Comparison of ENCODE assay signal across 1 cellular context in genomic region chr20:32285621-32286334, GRCh38.
TF ChIP-seq lines count a peak whose summit lies in the region.

No MANE protein-coding gene starts in this region.

TF ChIP-seq in K562, 482 proteins besides CTCF, POLR2A, EP300 and RAD21 (continued from another document and continues in another):
- no peak for TF ChIP-seq DEAF1 (CRISPR knock-in tag; IDR thresholded peaks at IDR 0.05)
- TF ChIP-seq ASH1L (IDR thresholded peaks at IDR 0.05; ENCODE audit: borderline replicate concordance, low read depth, partially characterized antibody): no peak
- peak; percentile 94 for TF ChIP-seq KLF16 (IDR thresholded peaks at IDR 0.05)
- TF ChIP-seq GTF2A2 (tag; IDR thresholded peaks at IDR 0.05): no peak
- no peak for TF ChIP-seq ELF4 (CRISPR knock-in tag; IDR thresholded peaks at IDR 0.05)
- 0 out of 2 replicates have a peak, but pooled peaks have one; percentile 36 for TF ChIP-seq ZNF395 (CRISPR knock-in tag; IDR thresholded peaks at IDR 0.05)
- no peak for TF ChIP-seq EZH2 (IDR thresholded peaks at IDR 0.05; ENCODE audit: borderline replicate concordance, low read depth, low read length)
- peak; percentile 65; the same call in 1 of the 2 replicates for TF ChIP-seq NCOA1 (IDR thresholded peaks at IDR 0.05; ENCODE audit: low read depth)
- TF ChIP-seq KLF13 (tag; IDR thresholded peaks at IDR 0.05; ENCODE audit: borderline replicate concordance, low read depth): no peak
- TF ChIP-seq MTF1 (CRISPR knock-in tag; IDR thresholded peaks at IDR 0.05; ENCODE audit: borderline replicate concordance): no peak
- TF ChIP-seq SAFB2 (IDR thresholded peaks at IDR 0.05; ENCODE audit: borderline replicate concordance, low read depth, low read length, severe bottlenecking): no peak
- TF ChIP-seq ZNF449 (CRISPR knock-in tag; IDR thresholded peaks at IDR 0.05): no peak
- no peak for TF ChIP-seq E2F8 (IDR thresholded peaks at IDR 0.05; ENCODE audit: low read depth, partially characterized antibody)
- no peak for TF ChIP-seq ZNF133 (CRISPR knock-in tag; IDR thresholded peaks at IDR 0.05)
- TF ChIP-seq ZNF224 (CRISPR knock-in tag; IDR thresholded peaks at IDR 0.05): no peak
- TF ChIP-seq ZZZ3 (IDR thresholded peaks at IDR 0.05): no peak
- TF ChIP-seq XRCC4 (IDR thresholded peaks at IDR 0.05; ENCODE audit: extremely low read depth, insufficient read depth, insufficient read length): no peak
- TF ChIP-seq ZNF124 (CRISPR knock-in tag; IDR thresholded peaks at IDR 0.05): no peak
- TF ChIP-seq RBM39 (optimal IDR thresholded peaks at IDR 0.05; ENCODE audit: low read depth, low read length): no peak
- no peak for TF ChIP-seq ZNF583 (CRISPR knock-in tag; IDR thresholded peaks at IDR 0.05)
- no peak for TF ChIP-seq PURB (CRISPR knock-in tag; IDR thresholded peaks at IDR 0.05; ENCODE audit: low read depth)
- no peak for TF ChIP-seq PCBP1 (IDR thresholded peaks at IDR 0.05; ENCODE audit: low read depth, low read length, poor library complexity, severe bottlenecking)
- no peak for TF ChIP-seq SIN3A (IDR thresholded peaks at IDR 0.05; ENCODE audit: borderline replicate concordance in 2 of 2, control insufficient read depth in 1 of 2, low read depth in 2 of 2, low read length in 2 of 2)
- peak in 1 of 2 experiments; percentile 33; a peak in 1 of 3 replicates for TF ChIP-seq CBX3 (IDR thresholded peaks at IDR 0.05; ENCODE audit: borderline replicate concordance in 1 of 2, low read length in 2 of 2)
- peak; percentile 91 for TF ChIP-seq ZNF766 (CRISPR knock-in tag; conservative IDR thresholded peaks at IDR 0.05)
- TF ChIP-seq THAP7 (CRISPR knock-in tag; IDR thresholded peaks at IDR 0.05): no peak
- no peak for TF ChIP-seq SPI1 (IDR thresholded peaks at IDR 0.05; ENCODE audit: borderline replicate concordance, low read depth, low read length)
- 0 out of 2 replicates have a peak, but pooled peaks have one; percentile 52 for TF ChIP-seq ETV5 (CRISPR knock-in tag; IDR thresholded peaks at IDR 0.05; ENCODE audit: low read depth)
- TF ChIP-seq LEF1 (IDR thresholded peaks at IDR 0.05): peak; percentile 89; the same call in 1 of the 2 replicates
- no peak for TF ChIP-seq WHSC1 (IDR thresholded peaks at IDR 0.05; ENCODE audit: low read length)
- TF ChIP-seq ZNF57 (CRISPR knock-in tag; IDR thresholded peaks at IDR 0.05): no peak
- TF ChIP-seq ZNF707 (CRISPR knock-in tag; conservative IDR thresholded peaks at IDR 0.05): no peak
- TF ChIP-seq NONO (IDR thresholded peaks at IDR 0.05; ENCODE audit: low read depth in 2 of 2, low read length in 1 of 2): peak in 1 of 2 experiments; percentile 80; a peak in 1 of 4 replicates
- no peak for TF ChIP-seq USF2 (CRISPR knock-in tag; IDR thresholded peaks at IDR 0.05)
- TF ChIP-seq GTF3C2 (IDR thresholded peaks at IDR 0.05; ENCODE audit: borderline replicate concordance, extremely low read depth, insufficient read length): no peak
- no peak for TF ChIP-seq ZC3H8 (IDR thresholded peaks at IDR 0.05)
- TF ChIP-seq NCOA2 (IDR thresholded peaks at IDR 0.05; ENCODE audit: partially characterized antibody in 2 of 2): peak; percentile 50 to 53
- TF ChIP-seq ZNF695 (CRISPR knock-in tag; IDR thresholded peaks at IDR 0.05): no peak
- TF ChIP-seq ZNF3 (CRISPR knock-in tag; IDR thresholded peaks at IDR 0.05): no peak
- no peak for TF ChIP-seq BACH1 (tag; IDR thresholded peaks at IDR 0.05)
- no peak for TF ChIP-seq ZNF586 (CRISPR knock-in tag; conservative IDR thresholded peaks at IDR 0.05)
- TF ChIP-seq ZC3H11A (IDR thresholded peaks at IDR 0.05; ENCODE audit: low read depth, low read length): no peak
- TF ChIP-seq ZKSCAN8 (CRISPR knock-in tag; IDR thresholded peaks at IDR 0.05): peak; percentile 71; the same call in 1 of the 2 replicates
- TF ChIP-seq FUS (optimal IDR thresholded peaks at IDR 0.05; ENCODE audit: low read depth, low read length): no peak
- no peak for TF ChIP-seq SRSF7 (optimal IDR thresholded peaks at IDR 0.05; ENCODE audit: low read depth, low read length)
- TF ChIP-seq NFE2 (IDR thresholded peaks at IDR 0.05; ENCODE audit: low read depth): peak; percentile 64
- no peak for TF ChIP-seq E2F5 (CRISPR knock-in tag; IDR thresholded peaks at IDR 0.05)
- TF ChIP-seq ARID3B (CRISPR knock-in tag; IDR thresholded peaks at IDR 0.05; ENCODE audit: borderline replicate concordance): no peak
- TF ChIP-seq TEAD2 (tag; IDR thresholded peaks at IDR 0.05): no peak
- no peak for TF ChIP-seq ZNF140 (CRISPR knock-in tag; IDR thresholded peaks at IDR 0.05)
- peak; percentile 84 for TF ChIP-seq ATF3 (IDR thresholded peaks at IDR 0.05)
- TF ChIP-seq ATF3 (CRISPR knock-in tag; conservative IDR thresholded peaks at IDR 0.05): no peak
